Comparison of ENCODE assay signal across 7 cellular contexts in the genomic region with DNA sequence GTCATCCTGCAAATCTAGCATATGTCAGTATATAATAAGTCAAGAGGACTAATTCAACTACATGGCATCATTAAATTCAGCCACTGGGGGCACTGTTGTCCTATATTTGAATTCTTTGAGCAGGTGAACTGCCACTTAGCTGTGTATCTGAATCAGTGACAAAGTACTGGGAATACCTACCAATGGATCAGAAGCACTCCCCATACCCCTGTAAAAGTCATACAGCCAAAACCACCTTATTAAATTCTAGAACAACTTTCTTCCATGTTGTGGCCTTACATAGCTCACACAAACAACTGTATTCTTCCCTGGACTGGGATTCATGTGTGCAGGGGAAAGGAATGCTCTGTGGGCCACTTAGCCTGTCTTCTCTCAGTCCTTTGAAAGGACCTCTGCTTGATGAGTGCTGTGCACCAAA. TPM values are rescaled to one million over a fixed set of nuclear protein-coding genes. Genes with fewer than 3 reads are reported as not detected.
DNase-seq lines count a peak whose midpoint lies in the region; ATAC-seq and TF ChIP-seq lines count a peak whose summit lies in the region.

No MANE protein-coding gene starts in this region.

- no peak overlapping the region for H3K27ac Mint-ChIP-seq in chondrocyte (ENCODE audit: unreplicated experiment)

- peak; percentile 51 for ATAC-seq in HG03025 (IDR thresholded peaks at IDR 0.05; ENCODE audit: low FRiP score, unreplicated experiment)

- no peaks in the 10 kb centered on the region for H3K4me1 Mint-ChIP-seq in chondrocyte (ENCODE audit: low read depth)

- peaks cover 3% of the 10 kb centered on the region for H3K36me3 Mint-ChIP-seq in chondrocyte (ENCODE audit: low read depth)

- no peaks in the 10 kb centered on the region for H3K27me3 ChIP-seq in liver (ENCODE audit: control insufficient read depth in 4 of 4, insufficient read depth in 4 of 4, low read length in 3 of 4)

- peaks cover 0 to 10% (median 7%) of the 10 kb centered on the region in 4 donors for H3K36me3 ChIP-seq in liver (ENCODE audit: control insufficient read depth in 4 of 4, insufficient read depth in 3 of 4, low read depth in 1 of 4, low read length in 3 of 4)

- no peak overlapping the region for H3K9ac ChIP-seq in liver (ENCODE audit: low read depth in 1 of 2, low read length in 2 of 2)

- in situ Hi-C loops in GM13977 (cut with MboI; ENCODE audit: low pct_unique_long_range_greater_than_20kb, low sequenced_read_pairs, unreplicated experiment): loop anchor here (10.0 kb wide), 1 partner anchor 140 kb away; a partner anchor contains a TSS

- H3K9me3 ChIP-seq in liver (ENCODE audit: control insufficient read depth in 4 of 4, low read length in 3 of 4): no peaks in the 10 kb centered on the region

- no peaks in the 10 kb centered on the region for H3K9me3 Mint-ChIP-seq in chondrocyte (ENCODE audit: low read depth)

- peak; percentile 60 for TF ChIP-seq CTCF in GM13977 (IDR thresholded peaks at IDR 0.05; ENCODE audit: extremely low read depth, insufficient read depth, missing control alignments)
- TF ChIP-seq CTCF in chondrocyte (IDR thresholded peaks at IDR 0.05): peak; percentile 86
- peak; percentile 86 for TF ChIP-seq CTCF in liver (IDR thresholded peaks at IDR 0.05; ENCODE audit: low read depth, low read length, missing input control)

- no peak overlapping the region for H3K27ac ChIP-seq in liver (ENCODE audit: low read depth in 1 of 2, low read length in 2 of 2)

- peak; percentile 84 to 87 for TF ChIP-seq RAD21 in liver (IDR thresholded peaks at IDR 0.05)

- H3K4me1 ChIP-seq in liver (ENCODE audit: control insufficient read depth in 4 of 4, insufficient read depth in 4 of 4, low read length in 3 of 4): peaks cover 0 to 2% (median 0%) of the 10 kb centered on the region in 4 donors

- H3K4me3 ChIP-seq in liver (ENCODE audit: low read depth in 1 of 3, low read length in 3 of 3): no peak overlapping the region

- H3K4me3 Mint-ChIP-seq in chondrocyte (ENCODE audit: unreplicated experiment): no peak overlapping the region

- H3K27me3 Mint-ChIP-seq in chondrocyte (ENCODE audit: low read depth): peaks cover 7% of the 10 kb centered on the region

- peak; percentile 83 for DNase-seq in GM13977 (ENCODE audit: low spot score)
- peak; percentile 55 for DNase-seq in NCI-H2171 (lab: John Stamatoyannopoulos, UW)
- peak; percentile 21 for DNase-seq in activated CD4-positive, alpha-beta T cell treated with anti-CD3 and anti-CD28 coated beads for 1 hour
- DNase-seq in chondrocyte (ENCODE audit: low spot score): no peak
- DNase-seq in stimulated activated CD8-positive, alpha-beta memory T cell treated with anti-CD3 and anti-CD28 coated beads, Interleukin-12 subunit alpha, Interleukin-12 subunit beta, amount 100 ng/mL, for 24 hours (ENCODE audit: extremely low read depth): peak; percentile 25

TF ChIP-seq in liver, 16 proteins besides CTCF, POLR2A, EP300 and RAD21:
- TF ChIP-seq, protein P1, sequence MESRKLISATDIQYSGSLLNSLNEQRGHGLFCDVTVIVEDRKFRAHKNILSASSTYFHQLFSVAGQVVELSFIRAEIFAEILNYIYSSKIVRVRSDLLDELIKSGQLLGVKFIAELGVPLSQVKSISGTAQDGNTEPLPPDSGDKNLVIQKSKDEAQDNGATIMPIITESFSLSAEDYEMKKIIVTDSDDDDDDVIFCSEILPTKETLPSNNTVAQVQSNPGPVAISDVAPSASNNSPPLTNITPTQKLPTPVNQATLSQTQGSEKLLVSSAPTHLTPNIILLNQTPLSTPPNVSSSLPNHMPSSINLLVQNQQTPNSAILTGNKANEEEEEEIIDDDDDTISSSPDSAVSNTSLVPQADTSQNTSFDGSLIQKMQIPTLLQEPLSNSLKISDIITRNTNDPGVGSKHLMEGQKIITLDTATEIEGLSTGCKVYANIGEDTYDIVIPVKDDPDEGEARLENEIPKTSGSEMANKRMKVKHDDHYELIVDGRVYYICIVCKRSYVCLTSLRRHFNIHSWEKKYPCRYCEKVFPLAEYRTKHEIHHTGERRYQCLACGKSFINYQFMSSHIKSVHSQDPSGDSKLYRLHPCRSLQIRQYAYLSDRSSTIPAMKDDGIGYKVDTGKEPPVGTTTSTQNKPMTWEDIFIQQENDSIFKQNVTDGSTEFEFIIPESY (IDR thresholded peaks at IDR 0.05): no peak
- no peak for TF ChIP-seq YY1 (IDR thresholded peaks at IDR 0.05)
- TF ChIP-seq RXRA (IDR thresholded peaks at IDR 0.05): peak in 1 of 2 donors; percentile 11
- TF ChIP-seq, protein P2, sequence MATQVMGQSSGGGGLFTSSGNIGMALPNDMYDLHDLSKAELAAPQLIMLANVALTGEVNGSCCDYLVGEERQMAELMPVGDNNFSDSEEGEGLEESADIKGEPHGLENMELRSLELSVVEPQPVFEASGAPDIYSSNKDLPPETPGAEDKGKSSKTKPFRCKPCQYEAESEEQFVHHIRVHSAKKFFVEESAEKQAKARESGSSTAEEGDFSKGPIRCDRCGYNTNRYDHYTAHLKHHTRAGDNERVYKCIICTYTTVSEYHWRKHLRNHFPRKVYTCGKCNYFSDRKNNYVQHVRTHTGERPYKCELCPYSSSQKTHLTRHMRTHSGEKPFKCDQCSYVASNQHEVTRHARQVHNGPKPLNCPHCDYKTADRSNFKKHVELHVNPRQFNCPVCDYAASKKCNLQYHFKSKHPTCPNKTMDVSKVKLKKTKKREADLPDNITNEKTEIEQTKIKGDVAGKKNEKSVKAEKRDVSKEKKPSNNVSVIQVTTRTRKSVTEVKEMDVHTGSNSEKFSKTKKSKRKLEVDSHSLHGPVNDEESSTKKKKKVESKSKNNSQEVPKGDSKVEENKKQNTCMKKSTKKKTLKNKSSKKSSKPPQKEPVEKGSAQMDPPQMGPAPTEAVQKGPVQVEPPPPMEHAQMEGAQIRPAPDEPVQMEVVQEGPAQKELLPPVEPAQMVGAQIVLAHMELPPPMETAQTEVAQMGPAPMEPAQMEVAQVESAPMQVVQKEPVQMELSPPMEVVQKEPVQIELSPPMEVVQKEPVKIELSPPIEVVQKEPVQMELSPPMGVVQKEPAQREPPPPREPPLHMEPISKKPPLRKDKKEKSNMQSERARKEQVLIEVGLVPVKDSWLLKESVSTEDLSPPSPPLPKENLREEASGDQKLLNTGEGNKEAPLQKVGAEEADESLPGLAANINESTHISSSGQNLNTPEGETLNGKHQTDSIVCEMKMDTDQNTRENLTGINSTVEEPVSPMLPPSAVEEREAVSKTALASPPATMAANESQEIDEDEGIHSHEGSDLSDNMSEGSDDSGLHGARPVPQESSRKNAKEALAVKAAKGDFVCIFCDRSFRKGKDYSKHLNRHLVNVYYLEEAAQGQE (IDR thresholded peaks at IDR 0.05): no peak

RNA-seq across cellular contexts. Expression of a gene that starts 57.4 kb away (rescaled TPM):
- total RNA-seq in chondrocyte: 4.3 to 5.9 TPM (median 5.0 TPM) in 3 replicates
- 10 to 100 TPM; 11.7 to 11.8 TPM for total RNA-seq in liver
- polyA plus RNA-seq in liver: 10 to 100 TPM in 1 of 2 donors, 1 to 10 TPM in 1; 9.5 to 10.6 TPM
